In the genomic region with DNA sequence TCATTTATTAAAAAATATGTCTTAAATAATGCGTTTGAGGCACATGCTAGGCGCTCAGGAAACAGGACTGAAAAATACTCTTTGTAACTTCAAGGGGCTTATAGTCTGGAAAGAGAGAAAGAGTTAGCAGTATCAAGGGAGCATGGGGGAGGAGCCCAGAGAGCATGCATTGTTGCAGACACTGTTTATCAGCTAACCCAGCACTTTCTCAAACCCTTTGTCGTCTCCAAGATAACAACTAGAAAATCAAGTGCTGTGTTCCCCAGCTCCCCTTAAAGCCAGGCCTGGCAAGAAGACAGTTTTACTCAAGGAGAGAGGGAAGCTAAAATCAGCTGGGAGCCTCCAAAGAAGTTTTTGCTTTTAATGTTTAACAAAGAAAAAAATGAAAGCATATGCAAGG, we compare ENCODE assay signal across 1 cellular context.
TF ChIP-seq lines count a peak whose summit lies in the region.

No MANE protein-coding gene starts in this region.

TF ChIP-seq in K562, 482 proteins besides CTCF, POLR2A, EP300 and RAD21 (continued from another document and continues in another):
- TF ChIP-seq RNF219 (CRISPR knock-in tag; IDR thresholded peaks at IDR 0.05) = no peak
- TF ChIP-seq NCOA6 (IDR thresholded peaks at IDR 0.05) = no peak
- TF ChIP-seq GABPB1 (CRISPR knock-in tag; IDR thresholded peaks at IDR 0.05) = no peak
- TF ChIP-seq CBX3 (IDR thresholded peaks at IDR 0.05; ENCODE audit: borderline replicate concordance in 1 of 2, low read length in 2 of 2) = no peak
- no peak for TF ChIP-seq C11orf30 (IDR thresholded peaks at IDR 0.05; ENCODE audit: low read depth)
- TF ChIP-seq, protein P1, sequence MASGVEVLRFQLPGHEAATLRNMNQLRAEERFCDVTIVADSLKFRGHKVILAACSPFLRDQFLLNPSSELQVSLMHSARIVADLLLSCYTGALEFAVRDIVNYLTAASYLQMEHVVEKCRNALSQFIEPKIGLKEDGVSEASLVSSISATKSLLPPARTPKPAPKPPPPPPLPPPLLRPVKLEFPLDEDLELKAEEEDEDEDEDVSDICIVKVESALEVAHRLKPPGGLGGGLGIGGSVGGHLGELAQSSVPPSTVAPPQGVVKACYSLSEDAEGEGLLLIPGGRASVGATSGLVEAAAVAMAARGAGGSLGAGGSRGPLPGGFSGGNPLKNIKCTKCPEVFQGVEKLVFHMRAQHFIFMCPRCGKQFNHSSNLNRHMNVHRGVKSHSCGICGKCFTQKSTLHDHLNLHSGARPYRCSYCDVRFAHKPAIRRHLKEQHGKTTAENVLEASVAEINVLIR (CRISPR knock-in tag; IDR thresholded peaks at IDR 0.05) = no peak
- no peak for TF ChIP-seq TCFL5 (CRISPR knock-in tag; conservative IDR thresholded peaks at IDR 0.05)
- peak; percentile 79 for TF ChIP-seq TAL1 (IDR thresholded peaks at IDR 0.05)
- no peak for TF ChIP-seq EGR1 (conservative IDR thresholded peaks at IDR 0.05)
- TF ChIP-seq TCF7L2 (IDR thresholded peaks at IDR 0.05; ENCODE audit: low read depth, low read length) = no peak
- TF ChIP-seq L3MBTL2 (IDR thresholded peaks at IDR 0.05) = no peak
- no peak for TF ChIP-seq GTF3C2 (IDR thresholded peaks at IDR 0.05; ENCODE audit: borderline replicate concordance, extremely low read depth, insufficient read length)
- no peak for TF ChIP-seq ZNF143 (CRISPR knock-in tag; IDR thresholded peaks at IDR 0.05)
- TF ChIP-seq, protein P2, sequence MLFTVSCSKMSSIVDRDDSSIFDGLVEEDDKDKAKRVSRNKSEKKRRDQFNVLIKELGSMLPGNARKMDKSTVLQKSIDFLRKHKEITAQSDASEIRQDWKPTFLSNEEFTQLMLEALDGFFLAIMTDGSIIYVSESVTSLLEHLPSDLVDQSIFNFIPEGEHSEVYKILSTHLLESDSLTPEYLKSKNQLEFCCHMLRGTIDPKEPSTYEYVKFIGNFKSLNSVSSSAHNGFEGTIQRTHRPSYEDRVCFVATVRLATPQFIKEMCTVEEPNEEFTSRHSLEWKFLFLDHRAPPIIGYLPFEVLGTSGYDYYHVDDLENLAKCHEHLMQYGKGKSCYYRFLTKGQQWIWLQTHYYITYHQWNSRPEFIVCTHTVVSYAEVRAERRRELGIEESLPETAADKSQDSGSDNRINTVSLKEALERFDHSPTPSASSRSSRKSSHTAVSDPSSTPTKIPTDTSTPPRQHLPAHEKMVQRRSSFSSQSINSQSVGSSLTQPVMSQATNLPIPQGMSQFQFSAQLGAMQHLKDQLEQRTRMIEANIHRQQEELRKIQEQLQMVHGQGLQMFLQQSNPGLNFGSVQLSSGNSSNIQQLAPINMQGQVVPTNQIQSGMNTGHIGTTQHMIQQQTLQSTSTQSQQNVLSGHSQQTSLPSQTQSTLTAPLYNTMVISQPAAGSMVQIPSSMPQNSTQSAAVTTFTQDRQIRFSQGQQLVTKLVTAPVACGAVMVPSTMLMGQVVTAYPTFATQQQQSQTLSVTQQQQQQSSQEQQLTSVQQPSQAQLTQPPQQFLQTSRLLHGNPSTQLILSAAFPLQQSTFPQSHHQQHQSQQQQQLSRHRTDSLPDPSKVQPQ (CRISPR knock-in tag; IDR thresholded peaks at IDR 0.05; ENCODE audit: borderline replicate concordance) = no peak
- TF ChIP-seq TEAD4 (IDR thresholded peaks at IDR 0.05; ENCODE audit: low read length) = peak; percentile 48; the same call in 1 of the 2 replicates
- TF ChIP-seq TEAD4 (CRISPR knock-in tag; IDR thresholded peaks at IDR 0.05; ENCODE audit: borderline replicate concordance) = no peak
- no peak for TF ChIP-seq BCOR (IDR thresholded peaks at IDR 0.05)
- no peak for TF ChIP-seq POLR3A (IDR thresholded peaks at IDR 0.05; ENCODE audit: borderline replicate concordance, extremely low read depth, insufficient read depth, insufficient read length)
- TF ChIP-seq SMARCC2 (IDR thresholded peaks at IDR 0.05; ENCODE audit: low read depth) = no peak
- no peak for TF ChIP-seq FOXK1 (CRISPR knock-in tag; IDR thresholded peaks at IDR 0.05; ENCODE audit: borderline replicate concordance)
- peak; percentile 50; the same call in 1 of the 2 replicates for TF ChIP-seq MTA2 (IDR thresholded peaks at IDR 0.05; ENCODE audit: low read depth)
- no peak for TF ChIP-seq ZBTB17 (CRISPR knock-in tag; IDR thresholded peaks at IDR 0.05)
- TF ChIP-seq LCOR (CRISPR knock-in tag; IDR thresholded peaks at IDR 0.05) = no peak
- TF ChIP-seq ZNF140 (CRISPR knock-in tag; IDR thresholded peaks at IDR 0.05) = no peak
- TF ChIP-seq RBM39 (optimal IDR thresholded peaks at IDR 0.05; ENCODE audit: low read depth, low read length) = no peak
- TF ChIP-seq SOX6 (IDR thresholded peaks at IDR 0.05) = peak; percentile 92
- peak; percentile 19; the same call in 1 of the 2 replicates for TF ChIP-seq ZNF316 (IDR thresholded peaks at IDR 0.05)
- TF ChIP-seq EP400 (IDR thresholded peaks at IDR 0.05) = no peak
- no peak for TF ChIP-seq YBX1 (IDR thresholded peaks at IDR 0.05)
- TF ChIP-seq NFIX (CRISPR knock-in tag; IDR thresholded peaks at IDR 0.05; ENCODE audit: low read depth) = no peak
- peak; percentile 69 for TF ChIP-seq NCOR1 (IDR thresholded peaks at IDR 0.05)
- TF ChIP-seq ZNF507 (tag; conservative IDR thresholded peaks at IDR 0.05) = no peak
- peak in 1 of 2 experiments; percentile 43; a peak in 1 of 4 replicates for TF ChIP-seq RCOR1 (IDR thresholded peaks at IDR 0.05; ENCODE audit: borderline replicate concordance in 1 of 2, low read depth in 2 of 2, low read length in 2 of 2)
- no peak for TF ChIP-seq ZC3H11A (IDR thresholded peaks at IDR 0.05; ENCODE audit: low read depth, low read length)
- peak; percentile 81 for TF ChIP-seq TCF3 (CRISPR knock-in tag; IDR thresholded peaks at IDR 0.05)
- TF ChIP-seq THAP12 (CRISPR knock-in tag; IDR thresholded peaks at IDR 0.05) = no peak
- no peak for TF ChIP-seq ZNF24 (IDR thresholded peaks at IDR 0.05)
- TF ChIP-seq, protein P3, sequence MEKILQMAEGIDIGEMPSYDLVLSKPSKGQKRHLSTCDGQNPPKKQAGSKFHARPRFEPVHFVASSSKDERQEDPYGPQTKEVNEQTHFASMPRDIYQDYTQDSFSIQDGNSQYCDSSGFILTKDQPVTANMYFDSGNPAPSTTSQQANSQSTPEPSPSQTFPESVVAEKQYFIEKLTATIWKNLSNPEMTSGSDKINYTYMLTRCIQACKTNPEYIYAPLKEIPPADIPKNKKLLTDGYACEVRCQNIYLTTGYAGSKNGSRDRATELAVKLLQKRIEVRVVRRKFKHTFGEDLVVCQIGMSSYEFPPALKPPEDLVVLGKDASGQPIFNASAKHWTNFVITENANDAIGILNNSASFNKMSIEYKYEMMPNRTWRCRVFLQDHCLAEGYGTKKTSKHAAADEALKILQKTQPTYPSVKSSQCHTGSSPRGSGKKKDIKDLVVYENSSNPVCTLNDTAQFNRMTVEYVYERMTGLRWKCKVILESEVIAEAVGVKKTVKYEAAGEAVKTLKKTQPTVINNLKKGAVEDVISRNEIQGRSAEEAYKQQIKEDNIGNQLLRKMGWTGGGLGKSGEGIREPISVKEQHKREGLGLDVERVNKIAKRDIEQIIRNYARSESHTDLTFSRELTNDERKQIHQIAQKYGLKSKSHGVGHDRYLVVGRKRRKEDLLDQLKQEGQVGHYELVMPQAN (IDR thresholded peaks at IDR 0.05; ENCODE audit: borderline replicate concordance) = no peak
- TF ChIP-seq E2F1 (CRISPR knock-in tag; IDR thresholded peaks at IDR 0.05) = no peak
- TF ChIP-seq ARID1B (IDR thresholded peaks at IDR 0.05) = peak; percentile 85
- peak; percentile 77 for TF ChIP-seq CBFA2T3 (IDR thresholded peaks at IDR 0.05)
- TF ChIP-seq HMG20B (CRISPR knock-in tag; IDR thresholded peaks at IDR 0.05) = no peak
- TF ChIP-seq GTF2E2 (tag; IDR thresholded peaks at IDR 0.05) = no peak
- no peak for TF ChIP-seq SNAPC5 (CRISPR knock-in tag; IDR thresholded peaks at IDR 0.05)
- TF ChIP-seq EWSR1 (IDR thresholded peaks at IDR 0.05; ENCODE audit: borderline replicate concordance, low read depth, partially characterized antibody) = no peak
- TF ChIP-seq DPF2 (IDR thresholded peaks at IDR 0.05) = peak; percentile 49
- TF ChIP-seq, protein P4, sequence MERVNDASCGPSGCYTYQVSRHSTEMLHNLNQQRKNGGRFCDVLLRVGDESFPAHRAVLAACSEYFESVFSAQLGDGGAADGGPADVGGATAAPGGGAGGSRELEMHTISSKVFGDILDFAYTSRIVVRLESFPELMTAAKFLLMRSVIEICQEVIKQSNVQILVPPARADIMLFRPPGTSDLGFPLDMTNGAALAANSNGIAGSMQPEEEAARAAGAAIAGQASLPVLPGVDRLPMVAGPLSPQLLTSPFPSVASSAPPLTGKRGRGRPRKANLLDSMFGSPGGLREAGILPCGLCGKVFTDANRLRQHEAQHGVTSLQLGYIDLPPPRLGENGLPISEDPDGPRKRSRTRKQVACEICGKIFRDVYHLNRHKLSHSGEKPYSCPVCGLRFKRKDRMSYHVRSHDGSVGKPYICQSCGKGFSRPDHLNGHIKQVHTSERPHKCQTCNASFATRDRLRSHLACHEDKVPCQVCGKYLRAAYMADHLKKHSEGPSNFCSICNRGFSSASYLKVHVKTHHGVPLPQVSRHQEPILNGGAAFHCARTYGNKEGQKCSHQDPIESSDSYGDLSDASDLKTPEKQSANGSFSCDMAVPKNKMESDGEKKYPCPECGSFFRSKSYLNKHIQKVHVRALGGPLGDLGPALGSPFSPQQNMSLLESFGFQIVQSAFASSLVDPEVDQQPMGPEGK (CRISPR knock-in tag; IDR thresholded peaks at IDR 0.05; ENCODE audit: borderline replicate concordance) = no peak
- no peak for TF ChIP-seq POLR2G (IDR thresholded peaks at IDR 0.05; ENCODE audit: low read depth, low read length)
- peak; percentile 58 for TF ChIP-seq CBFA2T2 (conservative IDR thresholded peaks at IDR 0.05)
- TF ChIP-seq, protein P5, sequence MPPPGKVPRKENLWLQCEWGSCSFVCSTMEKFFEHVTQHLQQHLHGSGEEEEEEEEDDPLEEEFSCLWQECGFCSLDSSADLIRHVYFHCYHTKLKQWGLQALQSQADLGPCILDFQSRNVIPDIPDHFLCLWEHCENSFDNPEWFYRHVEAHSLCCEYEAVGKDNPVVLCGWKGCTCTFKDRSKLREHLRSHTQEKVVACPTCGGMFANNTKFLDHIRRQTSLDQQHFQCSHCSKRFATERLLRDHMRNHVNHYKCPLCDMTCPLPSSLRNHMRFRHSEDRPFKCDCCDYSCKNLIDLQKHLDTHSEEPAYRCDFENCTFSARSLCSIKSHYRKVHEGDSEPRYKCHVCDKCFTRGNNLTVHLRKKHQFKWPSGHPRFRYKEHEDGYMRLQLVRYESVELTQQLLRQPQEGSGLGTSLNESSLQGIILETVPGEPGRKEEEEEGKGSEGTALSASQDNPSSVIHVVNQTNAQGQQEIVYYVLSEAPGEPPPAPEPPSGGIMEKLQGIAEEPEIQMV (tag; conservative IDR thresholded peaks at IDR 0.05; ENCODE audit: low read depth) = no peak
